In the genomic region with DNA sequence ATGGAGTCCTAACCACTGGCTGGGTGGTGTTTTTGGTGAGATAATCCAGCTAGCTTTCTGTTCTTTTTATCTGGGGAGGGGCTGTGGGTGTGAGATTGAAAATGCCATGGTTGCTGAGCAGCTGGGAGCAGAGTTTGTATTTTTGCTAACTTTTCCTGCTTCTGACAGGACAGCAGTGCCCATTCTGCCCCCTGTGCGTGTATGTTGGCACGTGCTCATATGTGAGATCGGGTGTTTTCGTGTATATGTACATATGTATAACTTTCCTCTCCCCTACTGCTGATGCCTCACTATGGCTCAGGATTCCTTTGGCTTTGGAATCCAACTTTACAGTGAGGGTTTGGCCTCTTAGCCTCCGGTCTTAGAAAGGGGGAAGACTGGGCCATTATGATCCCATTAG, we compare ENCODE assay signal across 18 cellular contexts. TPM values are rescaled to one million over a fixed set of nuclear protein-coding genes. Genes with fewer than 3 reads are reported as not detected.
DNase-seq lines count a peak whose midpoint lies in the region; ATAC-seq, FAIRE-seq and TF ChIP-seq lines count a peak whose summit lies in the region.
"Had no signal": no experiment of that assay in that cellular context is flagged by ENCODE, and none has a peak within 500 bp of the region (broad histone marks: within the 10 kb centered on the region; RNA-seq: fewer than 3 reads in every experiment).

No MANE protein-coding gene starts in this region.

- POLR2A ChIA-PET in HepG2 (lab: Yijun Ruan, JAX): no interaction called here

- intact Hi-C loops in HepG2 (cut with micrococcal nuclease; ENCODE audit: unreplicated experiment) (no loop called here), kidney (cut with DNase I) (no loop called here), sigmoid colon (cut with DNase I) (no loop called here), lower leg skin (cut with DNase I; ENCODE audit: low total_unique reads) (no loop called here)

- BruUV-seq in HepG2 (replicated peaks; lab: Mats Ljungman, UMichigan): no TSS peak

- H2AFZ ChIP-seq in HepG2 (ENCODE audit: low read length): no peak overlapping the region

- TF ChIP-seq EP300 in HepG2 (IDR thresholded peaks at IDR 0.05; ENCODE audit: low read depth in 2 of 2, low read length in 2 of 2) (no peak), HepG2 (CRISPR knock-in tag; IDR thresholded peaks at IDR 0.05; ENCODE audit: borderline replicate concordance) (no peak), sigmoid colon (IDR thresholded peaks at IDR 0.05) (no peak)

- TF ChIP-seq POLR2A in HepG2 (IDR thresholded peaks at IDR 0.05; ENCODE audit: insufficient read depth in 1 of 2, low read depth in 2 of 2, low read length in 2 of 2) (no peak), sigmoid colon (IDR thresholded peaks at IDR 0.05) (no peak), lower leg skin (IDR thresholded peaks at IDR 0.05) (no peak)

- TF ChIP-seq CTCF in liver (IDR thresholded peaks at IDR 0.05; ENCODE audit: low read depth, low read length, missing input control) (no peak), HepG2 (CRISPR knock-in tag; IDR thresholded peaks at IDR 0.05) (no peak), kidney (IDR thresholded peaks at IDR 0.05; ENCODE audit: borderline replicate concordance, extremely low read depth, insufficient read depth) (no peak), sigmoid colon (IDR thresholded peaks at IDR 0.05) (no peak), lower leg skin (IDR thresholded peaks at IDR 0.05) (no peak)

- peak overlapping the region; percentile 9 to 18 for H3K27ac ChIP-seq in liver (ENCODE audit: low read depth in 1 of 2, low read length in 2 of 2)
- no peak overlapping the region for H3K27ac ChIP-seq in HepG2 (ENCODE audit: extremely low read length, insufficient read depth, low read length)
- peak overlapping the region in 1 of 2 donors; percentile 40 for H3K27ac ChIP-seq in kidney (ENCODE audit: low read depth in 2 of 2, low read length in 2 of 2)
- peak overlapping the region; percentile 16 to 61 (median 22) for H3K27ac ChIP-seq in sigmoid colon

- H3K4me3 ChIP-seq in liver (ENCODE audit: low read depth in 1 of 3, low read length in 3 of 3) (peak overlapping the region in 2 of 3 donors; percentile 16 to 27), HepG2 (replicated peaks in 1 of 3; ENCODE audit: insufficient read depth in 1 of 3, low read depth in 2 of 3, low read length in 3 of 3) (no peak overlapping the region), kidney (ENCODE audit: low read length in 2 of 2) (peak overlapping the region; percentile 25 to 40), sigmoid colon (peak overlapping the region; percentile 4 to 21 (median 10)), lower leg skin (ENCODE audit: low read depth, poor library complexity, severe bottlenecking) (no peak overlapping the region)
- H3K4me3 ChIP-seq: K562 had no signal

- 88% methylated on average over 5 of the region's 5 CpGs for WGBS in liver
- 97% methylated on average over 5 of the region's 5 CpGs for WGBS in HepG2 (ENCODE audit: low lambda C conversion rate)
- WGBS in sigmoid colon, 2 donors: 94 to 95% methylated on average over 5 of the region's 5 CpGs
- 86 to 88% methylated on average over 5 of the region's 5 CpGs for WGBS in lower leg skin, 2 donors

- H3K36me3 ChIP-seq in liver (ENCODE audit: control insufficient read depth in 4 of 4, insufficient read depth in 3 of 4, low read depth in 1 of 4, low read length in 3 of 4): no peaks in the 10 kb centered on the region
- peaks cover 3 to 18% of the 10 kb centered on the region in 2 experiments for H3K36me3 ChIP-seq in HepG2 (replicated peaks in 1 of 2; ENCODE audit: control insufficient read depth in 1 of 2, insufficient read depth in 2 of 2, low read length in 2 of 2)
- no peaks in the 10 kb centered on the region for H3K36me3 ChIP-seq in kidney (ENCODE audit: control insufficient read depth in 1 of 2, insufficient read depth in 2 of 2, low read length in 2 of 2)
- peaks cover 0 to 5% (median under 1%) of the 10 kb centered on the region in 4 donors for H3K36me3 ChIP-seq in sigmoid colon

- H3K9me3 ChIP-seq in liver (ENCODE audit: control insufficient read depth in 4 of 4, low read length in 3 of 4) (no peaks in the 10 kb centered on the region), HepG2 (ENCODE audit: low read length) (no peaks in the 10 kb centered on the region), kidney (ENCODE audit: control insufficient read depth in 1 of 2, low read length in 2 of 2) (no peaks in the 10 kb centered on the region), sigmoid colon (no peaks in the 10 kb centered on the region)

- no peaks in the 10 kb centered on the region for H4K20me1 ChIP-seq in HepG2 (ENCODE audit: insufficient read depth, low read length)

- H3K27me3 ChIP-seq in liver (ENCODE audit: control insufficient read depth in 4 of 4, insufficient read depth in 4 of 4, low read length in 3 of 4): no peaks in the 10 kb centered on the region
- no peaks in the 10 kb centered on the region for H3K27me3 ChIP-seq in HepG2 (ENCODE audit: control insufficient read depth in 1 of 2, insufficient read depth in 2 of 2, low read length in 2 of 2)
- H3K27me3 ChIP-seq in sigmoid colon: no peaks in the 10 kb centered on the region

- peaks cover 15% of the 10 kb centered on the region for H3K79me2 ChIP-seq in HepG2 (ENCODE audit: insufficient read depth, low read length)

- FAIRE-seq in HepG2 (lab: Jason Lieb, UNC): no peak
- no peak for FAIRE-seq in kidney (lab: Jason Lieb, UNC)
- FAIRE-seq: K562 had no signal

- DNase-seq in HepG2 (ENCODE audit: low spot score) (no peak), kidney (no peak), sigmoid colon (no peak), ureter (ENCODE audit: low spot score) (no peak), activated gamma-delta T cell (lab: John Stamatoyannopoulos, UW) (no peak), lower leg skin (ENCODE audit: low spot score in 2 of 2) (no peak)
- DNase-seq in activated T-cell treated with anti-CD3 and anti-CD28 coated beads, Interleukin-2, amount 50 U/mL, for 1 hour: no peak
- DNase-seq: ACHN; activated CD4-positive, alpha-beta T cell treated with anti-CD3 and anti-CD28 coated beads, Interleukin-2, amount 50 U/mL, for 48 hours; aorta; CD8-positive, alpha-beta T cell; immature natural killer cell; NCI-H1092; NCI-H748 treated with DMSO at 0.1 percent for 48 hours; stimulated activated naive CD4-positive, alpha-beta T cell had no signal

- no peak for ATAC-seq in HepG2
- ATAC-seq: CD8-positive, alpha-beta T cell; K562; Panc1 had no signal

- no peak overlapping the region for H3K4me2 ChIP-seq in HepG2 (ENCODE audit: low read depth, low read length)

- TF ChIP-seq RAD21 in liver (IDR thresholded peaks at IDR 0.05) (no peak), HepG2 (CRISPR knock-in tag; IDR thresholded peaks at IDR 0.05) (no peak)

- in situ Hi-C loops in HepG2 (cut with HindIII; ENCODE audit: extremely low pct_ligation_motif_present, low pct_unique_long_range_greater_than_20kb): no loop called here

- H3K4me1 ChIP-seq in liver (ENCODE audit: control insufficient read depth in 4 of 4, insufficient read depth in 4 of 4, low read length in 3 of 4): peaks cover 16 to 28% (median 24%) of the 10 kb centered on the region in 4 donors
- H3K4me1 ChIP-seq in HepG2 (ENCODE audit: insufficient read depth, low read length): peaks cover 53% of the 10 kb centered on the region
- peaks cover 14% of the 10 kb centered on the region in 2 donors for H3K4me1 ChIP-seq in kidney (ENCODE audit: control insufficient read depth in 1 of 2, insufficient read depth in 1 of 2, low read depth in 1 of 2, low read length in 2 of 2)
- H3K4me1 ChIP-seq in sigmoid colon: no peaks in the 10 kb centered on the region

- CTCF ChIA-PET in HepG2 (lab: Yijun Ruan, JAX; ENCODE audit: low intra/inter-chr PET ratio, low total read pairs): no interaction called here

- H3K9ac ChIP-seq in liver (ENCODE audit: low read depth in 1 of 2, low read length in 2 of 2) (peak overlapping the region; percentile 13 to 29), HepG2 (ENCODE audit: insufficient read depth, low read depth, low read length) (no peak overlapping the region), kidney (ENCODE audit: low read length in 2 of 2) (peak overlapping the region in 1 of 2 donors; percentile 52)

TF ChIP-seq in liver, 16 proteins besides CTCF, POLR2A, EP300 and RAD21 (continues in another document):
- TF ChIP-seq NR2F2 (IDR thresholded peaks at IDR 0.05) (no peak), HNF4A (conservative IDR thresholded peaks at IDR 0.05) (no peak), FOXA2 (IDR thresholded peaks at IDR 0.05) (no peak)

TF ChIP-seq in HepG2, 621 proteins besides CTCF, POLR2A, EP300 and RAD21 (continues in another document):
- no peak for TF ChIP-seq NFE2 (CRISPR knock-in tag; IDR thresholded peaks at IDR 0.05)
- TF ChIP-seq NRL (CRISPR knock-in tag; IDR thresholded peaks at IDR 0.05; ENCODE audit: borderline replicate concordance): no peak
- no peak for TF ChIP-seq KMT2A (CRISPR knock-in tag; IDR thresholded peaks at IDR 0.05)

RNA-seq across cellular contexts. Expression of gene RGS3, which starts 38.3 kb away (rescaled TPM):
- total RNA-seq in liver: 10 to 100 TPM; 13.0 to 23.0 TPM
- 10 to 100 TPM; 33.7 to 65.0 TPM for polyA plus RNA-seq in liver
- 26.7 and 28.8 TPM in 2 replicates for total RNA-seq in HepG2 (2016; rRNA removed; fragmentation: Illumina TruSeq; extraction: Trizol)
- total RNA-seq in HepG2 (2016; cell fraction: cytosol; rRNA removed; fragmentation: Illumina TruSeq; extraction: Trizol; ENCODE audit: low read depth): 6.9 and 7.7 TPM in 2 replicates
- 21.4 and 28.5 TPM in 2 replicates for total RNA-seq in HepG2 (2016; cell fraction: insoluble cytoplasmic fraction; rRNA removed; fragmentation: Illumina TruSeq; extraction: Trizol)
- total RNA-seq in HepG2 (2016; cell fraction: membrane; rRNA removed; fragmentation: Illumina TruSeq; extraction: Trizol): 9.6 and 10.3 TPM in 2 replicates
- 30.1 and 33.4 TPM in 2 replicates for total RNA-seq in HepG2 (2016; cell fraction: nucleus; rRNA removed; fragmentation: Illumina TruSeq; extraction: Trizol)
- 17.1 and 18.9 TPM in 2 replicates for polyA plus RNA-seq in HepG2 (2011; rRNA removed)
- polyA plus RNA-seq in HepG2 (2011; cell fraction: cytosol; rRNA removed): 12.7 and 14.2 TPM in 2 replicates
- polyA plus RNA-seq in HepG2 (2011; cell fraction: nucleus; rRNA removed): 36.7 and 52.3 TPM in 2 replicates
- 8.7 and 10.8 TPM in 2 replicates for polyA plus RNA-seq in HepG2 (2012)
- polyA plus RNA-seq in HepG2 (2016; cell fraction: cytosol; fragmentation: Illumina TruSeq; extraction: Trizol; ENCODE audit: low read depth): 1.8 and 2.0 TPM in 2 replicates
- polyA plus RNA-seq in HepG2 (2016; cell fraction: insoluble cytoplasmic fraction; fragmentation: Illumina TruSeq; extraction: Trizol; ENCODE audit: low read depth): 13.4 and 19.3 TPM in 2 replicates
- 4.1 and 4.3 TPM in 2 replicates for polyA plus RNA-seq in HepG2 (2016; cell fraction: membrane; fragmentation: Illumina TruSeq; extraction: Trizol; ENCODE audit: low read depth)
- polyA plus RNA-seq in HepG2 (2016; cell fraction: nucleus; fragmentation: Illumina TruSeq; extraction: Trizol; ENCODE audit: insufficient read depth, low read depth): 30.0 and 36.0 TPM in 2 replicates
- 41.8 and 53.6 TPM in 2 replicates for polyA minus RNA-seq in HepG2 (2011; rRNA and poly(A)+ RNA removed; ENCODE audit: low replicate concordance)
- polyA minus RNA-seq in HepG2 (2011; cell fraction: cytosol; rRNA and poly(A)+ RNA removed): 12.6 and 16.2 TPM in 2 replicates
- 38.4 and 42.1 TPM in 2 replicates for polyA minus RNA-seq in HepG2 (2011; cell fraction: nucleus; rRNA and poly(A)+ RNA removed)
- total RNA-seq in kidney: 114 TPM
- 137 TPM for polyA plus RNA-seq in kidney (ENCODE audit: insufficient read depth, low read depth, low replicate concordance)
- 10 to 100 TPM; 26.9 to 50.7 (median 42.0) TPM for total RNA-seq in sigmoid colon
- 10 to 100 TPM; 32.4 to 43.6 (median 32.6) TPM for polyA plus RNA-seq in sigmoid colon
- 57.9 TPM for total RNA-seq in ureter
- 10 to 100 TPM; 10.5 to 18.2 (median 12.8) TPM for total RNA-seq in lower leg skin

Comparison
In these comparisons a context has a peak if more than half of its experiments do, and no peak if none do; other contexts are left out.
1. H3K4me3 ChIP-seq: peak in liver (2 of 3), kidney (2 of 2) and sigmoid colon (4 of 4); none in HepG2 (0 of 3) and lower leg skin (single experiment).